12 cellular contexts compared by ENCODE assay signal in the genomic region with DNA sequence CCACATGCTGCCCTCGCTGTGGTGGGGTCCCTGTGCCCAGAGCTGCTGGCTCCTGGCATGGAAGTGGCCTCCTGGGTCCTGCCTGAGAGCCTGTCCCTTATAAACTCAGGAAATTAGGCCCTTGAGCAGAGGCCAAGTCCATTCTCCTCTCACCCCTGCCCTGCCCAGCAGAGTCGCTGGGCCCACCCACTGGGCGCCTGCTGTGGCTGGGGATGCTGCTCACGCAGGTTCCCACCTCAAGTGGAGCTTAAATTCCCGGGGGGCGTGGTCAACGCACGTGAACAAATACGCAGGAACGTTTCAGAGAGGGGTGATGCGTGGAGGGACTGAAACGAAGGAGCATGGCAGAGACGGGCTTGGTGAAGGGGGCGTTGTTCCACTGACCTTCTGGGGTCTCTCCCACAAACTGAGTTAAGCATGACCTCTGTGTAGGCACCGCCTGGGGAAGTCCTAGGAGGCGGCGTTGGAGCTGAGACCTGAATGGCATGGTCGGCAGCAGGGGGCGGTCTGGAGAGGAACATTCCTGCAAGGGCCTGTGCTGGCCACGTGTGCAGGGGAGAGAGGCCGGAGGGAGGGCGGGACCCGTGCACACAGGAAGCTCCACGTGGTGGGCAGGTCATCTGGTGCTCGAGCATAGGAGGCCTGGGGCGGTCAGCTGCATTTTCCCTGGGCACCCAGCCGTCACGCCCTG. TPM values are rescaled to one million over a fixed set of nuclear protein-coding genes. Genes with fewer than 3 reads are reported as not detected.
DNase-seq lines count a peak whose midpoint lies in the region; ATAC-seq, FAIRE-seq and TF ChIP-seq lines count a peak whose summit lies in the region.
"Had no signal": no experiment of that assay in that cellular context is flagged by ENCODE, and none has a peak within 500 bp of the region (broad histone marks: within the 10 kb centered on the region; RNA-seq: fewer than 3 reads in every experiment).

No MANE protein-coding gene starts in this region.

- no peaks in the 10 kb centered on the region for H3K27me3 ChIP-seq in PC-9 (ENCODE audit: insufficient read depth, low read depth)
- no peaks in the 10 kb centered on the region for H3K27me3 ChIP-seq in pancreas

- no peaks in the 10 kb centered on the region for H3K79me2 ChIP-seq in PC-9 (ENCODE audit: low read depth)

- H3F3A ChIP-seq in PC-9 (ENCODE audit: insufficient read depth, low read depth) = no peaks in the 10 kb centered on the region

- H3K27ac ChIP-seq in PC-9 = no peak overlapping the region
- H3K27ac ChIP-seq in pancreas = peak overlapping the region; percentile 57 to 81 (median 68)

- H3K9me3 ChIP-seq in PC-9 (ENCODE audit: insufficient read depth, low read depth) = no peaks in the 10 kb centered on the region
- no peaks in the 10 kb centered on the region for H3K9me3 ChIP-seq in pancreas

- H3K36me3 Mint-ChIP-seq in Calu3 (ENCODE audit: insufficient read depth, unreplicated experiment) = peaks cover 16% of the 10 kb centered on the region

- TF ChIP-seq CTCF in Calu3 (IDR thresholded peaks at IDR 0.05; ENCODE audit: unreplicated experiment) (no peak), PC-9 (conservative IDR thresholded peaks at IDR 0.05) (no peak), fibroblast of villous mesenchyme (IDR thresholded peaks at IDR 0.05; ENCODE audit: insufficient read depth, low read depth, low read length) (peak; percentile 11), pancreas (IDR thresholded peaks at IDR 0.05) (no peak), GM13977 (IDR thresholded peaks at IDR 0.05; ENCODE audit: extremely low read depth, insufficient read depth, missing control alignments) (no peak)

- H3K4me1 ChIP-seq in PC-9 (replicated peaks; ENCODE audit: insufficient read depth) (peaks cover 11% of the 10 kb centered on the region; the same call in 1 of the 2 replicates), pancreas (no peaks in the 10 kb centered on the region)

- H3K4me3 Mint-ChIP-seq in Calu3 (ENCODE audit: low read depth, unreplicated experiment) = peak overlapping the region; percentile 34
- H3K4me3 Mint-ChIP-seq: activated naive CD4-positive, alpha-beta T cell treated with anti-CD3 and anti-CD28 coated beads for 36 hours had no signal

- POLR2A ChIA-PET in PC-9 (lab: Charles Lee; ENCODE audit: unreplicated experiment) = no interaction called here

- peaks cover 31% of the 10 kb centered on the region for H3K4me1 Mint-ChIP-seq in Calu3 (ENCODE audit: low read depth, unreplicated experiment)

- no peak overlapping the region for H2AFZ ChIP-seq in PC-9

- H3K9me2 ChIP-seq in PC-9 (ENCODE audit: insufficient read depth) = no peaks in the 10 kb centered on the region

- no peaks in the 10 kb centered on the region for H3K27me3 Mint-ChIP-seq in Calu3 (ENCODE audit: unreplicated experiment)

- no peaks in the 10 kb centered on the region for H3K36me3 ChIP-seq in PC-9 (ENCODE audit: low read depth)
- no peaks in the 10 kb centered on the region for H3K36me3 ChIP-seq in pancreas

- ATAC-seq in pancreas = peak in 3 of 4 donors; percentile 25 to 60 (median 34)
- no peak for ATAC-seq in GM18873 (IDR thresholded peaks at IDR 0.05; ENCODE audit: low FRiP score, unreplicated experiment)
- ATAC-seq: PC-3 had no signal

- H3K9me3 Mint-ChIP-seq in Calu3 (ENCODE audit: low read depth, unreplicated experiment) = no peaks in the 10 kb centered on the region
- H3K9me3 Mint-ChIP-seq: activated naive CD4-positive, alpha-beta T cell treated with anti-CD3 and anti-CD28 coated beads for 36 hours had no signal

- DNase-seq in Calu3 (peak; percentile 61), PC-9 (no peak), fibroblast of villous mesenchyme (ENCODE audit: low read depth) (peak; percentile 43), pancreas (no peak), OCI-M1 (lab: John Stamatoyannopoulos, UW) (no peak), GM13977 (ENCODE audit: low spot score) (no peak)
- DNase-seq in stimulated activated CD4-positive, alpha-beta T cell treated with anti-CD3 and anti-CD28 coated beads, Interleukin-4, amount 100 ng/mL, for 4 hours = no peak
- DNase-seq: activated CD4-positive, alpha-beta T cell treated with anti-CD3 and anti-CD28 coated beads for 1 hour; activated naive CD4-positive, alpha-beta T cell treated with anti-CD3 and anti-CD28 coated beads for 36 hours; left ventricle myocardium superior; PC-3 had no signal

- FAIRE-seq in pancreas (lab: Jason Lieb, UNC) = no peak

- intact Hi-C loops in Calu3 (cut with micrococcal nuclease; ENCODE audit: unreplicated experiment) (no loop called here), PC-9 (cut with micrococcal nuclease; ENCODE audit: unreplicated experiment) (no loop called here), pancreas (cut with DNase I) (no loop called here)

- 58 to 69% methylated on average over 27 to 28 of the region's 28 CpGs for WGBS in pancreas, 2 donors

- H3K4me3 ChIP-seq in PC-9 (no peak overlapping the region), fibroblast of villous mesenchyme (ENCODE audit: low read depth, low read length) (no peak overlapping the region), pancreas (no peak overlapping the region)

- 0 out of 2 replicates have a peak overlapping the region, but pooled peaks have one; percentile 29 for H3K4me2 ChIP-seq in PC-9

- peak overlapping the region; percentile 40 for H3K27ac Mint-ChIP-seq in Calu3 (ENCODE audit: unreplicated experiment)
- H3K27ac Mint-ChIP-seq: activated naive CD4-positive, alpha-beta T cell treated with anti-CD3 and anti-CD28 coated beads for 36 hours had no signal

- in situ Hi-C loops in GM13977 (cut with MboI; ENCODE audit: low pct_unique_long_range_greater_than_20kb, low sequenced_read_pairs, unreplicated experiment) = no loop called here

- no TSS peak for BruUV-seq in Calu3 (replicated peaks; lab: Mats Ljungman, UMichigan)
- BruUV-seq in PC-9 (replicated peaks; lab: Mats Ljungman, UMichigan) = no TSS peak

- no peaks in the 10 kb centered on the region for H4K20me1 ChIP-seq in PC-9 (ENCODE audit: insufficient read depth)

- CTCF ChIA-PET in Calu3 (lab: Charles Lee) (interaction anchor here (0.6 kb wide), 1 partner anchor 52 kb away, joined by 3 read pairs; no protein-coding TSS in a partner anchor), PC-9 (lab: Charles Lee) (interaction anchor here (1.0 kb wide), 1 partner anchor 13 kb away, joined by 3 read pairs; no protein-coding TSS in a partner anchor)

RNA-seq across cellular contexts. Expression of gene FAM20C, which starts 27.9 kb away (rescaled TPM):
- total RNA-seq in Calu3 (2022) (4.9 and 9.1 TPM in 2 replicates), PC-9 (2021) (31.0 and 34.0 TPM in 2 replicates), fibroblast of villous mesenchyme (16.8 and 33.2 TPM in 2 replicates), pancreas (10 to 100 TPM in 3 of 6 donors, 1 to 10 TPM in 3; 8.9 to 43.1 (median 11.2) TPM)
- polyA plus RNA-seq in pancreas = 10 to 100 TPM; 14.2 to 16.9 TPM

Comparison
In these comparisons a context has a peak if more than half of its experiments do, and no peak if none do; other contexts are left out.
1. DNase-seq: peak in Calu3 (single experiment) and fibroblast of villous mesenchyme (single experiment); none in PC-9 (0 of 2), pancreas (0 of 6), OCI-M1 (single experiment), GM13977 (single experiment) and stimulated activated CD4-positive, alpha-beta T cell treated with anti-CD3 and anti-CD28 coated beads, Interleukin-4, amount 100 ng/mL, for 4 hours (0 of 2).